In the genomic region with DNA sequence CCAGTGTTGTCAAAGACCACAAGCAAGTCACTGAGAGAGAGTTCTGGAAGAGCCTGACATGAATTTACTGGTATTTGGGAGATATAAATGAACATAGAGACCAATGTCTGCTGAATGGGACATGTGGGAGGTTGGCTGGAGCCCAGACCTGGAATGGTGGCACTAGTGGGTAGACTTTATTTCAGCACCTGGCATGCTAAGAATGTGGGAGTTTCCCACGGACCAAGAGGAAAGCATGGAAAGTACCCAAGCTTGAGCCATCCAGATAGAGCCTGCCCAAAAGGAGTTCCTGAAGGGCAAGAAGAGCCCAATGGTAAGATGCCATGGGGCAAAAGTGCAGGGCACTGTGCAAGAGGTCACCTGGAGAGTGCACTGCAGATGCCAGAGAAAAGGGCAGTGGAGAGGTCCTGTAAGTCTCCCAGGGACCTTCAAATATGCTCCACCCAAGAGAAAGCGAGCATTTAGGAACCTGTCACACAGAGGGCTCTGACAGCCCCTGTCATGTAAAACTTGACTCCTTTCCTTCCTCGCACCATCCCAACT, we compare ENCODE assay signal across 16 cellular contexts.
"Had no signal": no experiment of that assay in that cellular context is flagged by ENCODE, and none has a peak within 500 bp of the region (broad histone marks: within the 10 kb centered on the region; RNA-seq: fewer than 3 reads in every experiment).

No MANE protein-coding gene starts in this region.

- ATAC-seq: activated CD8-positive, alpha-beta T cell treated with anti-CD3 and anti-CD28 coated beads for 36 hours; gastroesophageal sphincter had no signal

- H3K9me3 Mint-ChIP-seq: activated CD8-positive, alpha-beta T cell treated with anti-CD3 and anti-CD28 coated beads for 36 hours; activated T-helper 1 cell treated with anti-CD3 and anti-CD28 coated beads, Interleukin-12 subunit alpha, Interleukin-12 subunit beta, Interleukin-2, Interleukin-4 antibody, amounts not matched to agents 30 ng/mL and 10 ng/mL and 1 ng/mL, durations not matched to agents 14 hours and 24 hours and 36 hours; brain; nephron; stimulated activated naive CD8-positive, alpha-beta T cell treated with anti-CD3 and anti-CD28 coated beads, Interleukin-15, Interleukin-2, amounts not matched to agents 100 ng/mL and 50 ng/mL, for 24 hours had no signal

- DNase-seq: activated CD8-positive, alpha-beta memory T cell treated with anti-CD3 and anti-CD28 coated beads, Interleukin-2, amount 50 U/mL, for 4 hours; activated CD8-positive, alpha-beta T cell treated with anti-CD3 and anti-CD28 coated beads for 36 hours; activated naive CD4-positive, alpha-beta T cell treated with Interleukin-2 at 50 U/mL for 16 hours; dermis blood vessel endothelial cell; hypothalamus; lower lobe of right lung; sigmoid colon; stimulated activated CD4-positive, alpha-beta T cell treated with anti-CD3 and anti-CD28 coated beads, Interleukin-12 subunit alpha, Interleukin-12 subunit beta, amount 100 ng/mL, for 4 hours; SW 1271; testis had no signal

- H3K27ac ChIP-seq: gastroesophageal sphincter, lower lobe of right lung, sigmoid colon, testis, VCaP had no signal

- H3K4me3 ChIP-seq: gastroesophageal sphincter, lower lobe of right lung, sigmoid colon, testis had no signal

- H3K4me3 Mint-ChIP-seq: activated CD8-positive, alpha-beta T cell treated with anti-CD3 and anti-CD28 coated beads for 36 hours; activated T-helper 1 cell treated with anti-CD3 and anti-CD28 coated beads, Interleukin-12 subunit alpha, Interleukin-12 subunit beta, Interleukin-2, Interleukin-4 antibody, amounts not matched to agents 30 ng/mL and 10 ng/mL and 1 ng/mL, durations not matched to agents 14 hours and 24 hours and 36 hours; brain; nephron; stimulated activated naive CD8-positive, alpha-beta T cell treated with anti-CD3 and anti-CD28 coated beads, Interleukin-15, Interleukin-2, amounts not matched to agents 100 ng/mL and 50 ng/mL, for 24 hours had no signal

- H3K4me1 Mint-ChIP-seq: brain had no signal

- H3K27me3 ChIP-seq: gastroesophageal sphincter, sigmoid colon, testis had no signal

- H3K9me3 ChIP-seq: gastroesophageal sphincter, lower lobe of right lung, sigmoid colon, testis had no signal

- H3K4me1 ChIP-seq: gastroesophageal sphincter, lower lobe of right lung, sigmoid colon had no signal

- H3K27me3 Mint-ChIP-seq: activated CD8-positive, alpha-beta T cell treated with anti-CD3 and anti-CD28 coated beads for 36 hours; stimulated activated naive CD8-positive, alpha-beta T cell treated with anti-CD3 and anti-CD28 coated beads, Interleukin-15, Interleukin-2, amounts not matched to agents 100 ng/mL and 50 ng/mL, for 24 hours had no signal

- H3K27ac Mint-ChIP-seq: activated CD8-positive, alpha-beta T cell treated with anti-CD3 and anti-CD28 coated beads for 36 hours; activated T-helper 1 cell treated with anti-CD3 and anti-CD28 coated beads, Interleukin-12 subunit alpha, Interleukin-12 subunit beta, Interleukin-2, Interleukin-4 antibody, amounts not matched to agents 30 ng/mL and 10 ng/mL and 1 ng/mL, durations not matched to agents 14 hours and 24 hours and 36 hours; brain; nephron; stimulated activated naive CD8-positive, alpha-beta T cell treated with anti-CD3 and anti-CD28 coated beads, Interleukin-15, Interleukin-2, amounts not matched to agents 100 ng/mL and 50 ng/mL, for 24 hours had no signal
